ENCODE assay signal across 2 cellular contexts in the genomic region with DNA sequence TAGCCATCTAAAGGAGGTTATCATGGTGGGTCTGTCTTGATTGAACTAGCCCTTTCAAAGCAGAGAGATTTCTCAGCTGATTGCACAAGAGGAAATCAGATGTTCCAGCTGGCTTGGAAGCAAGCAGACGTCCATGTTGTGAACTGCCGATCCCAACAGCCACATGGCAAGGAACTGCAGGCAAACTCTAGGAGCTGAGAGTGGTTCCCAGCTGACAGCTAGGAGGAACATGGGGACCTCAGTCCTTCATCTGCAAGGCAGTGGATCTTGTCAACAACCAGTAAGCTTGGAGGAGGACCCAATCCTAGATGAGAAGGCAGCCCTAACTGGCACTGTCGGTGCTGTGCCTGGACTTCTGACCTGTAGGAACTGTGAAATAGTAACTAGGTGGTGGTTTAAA.
TF ChIP-seq lines count a peak whose summit lies in the region.

No MANE protein-coding gene starts in this region.

TF ChIP-seq in IMR-90, 13 proteins besides CTCF, POLR2A, EP300 and RAD21:
- TF ChIP-seq RFX5 (IDR thresholded peaks at IDR 0.05; ENCODE audit: low read depth, low read length) (no peak), MAFK (IDR thresholded peaks at IDR 0.05; ENCODE audit: low read depth, low read length) (no peak), RCOR1 (IDR thresholded peaks at IDR 0.05; ENCODE audit: insufficient replicate concordance, low read length) (no peak), NFE2L2 (IDR thresholded peaks at IDR 0.05; ENCODE audit: low read depth, low read length) (no peak), BHLHE40 (IDR thresholded peaks at IDR 0.05; ENCODE audit: low read depth, low read length) (no peak), MXI1 (IDR thresholded peaks at IDR 0.05; ENCODE audit: borderline replicate concordance, low read depth, low read length) (peak; percentile 18; the same call in 1 of the 2 replicates), CEBPB (IDR thresholded peaks at IDR 0.05; ENCODE audit: low read depth, low read length) (peak; percentile 67), CHD1 (IDR thresholded peaks at IDR 0.05; ENCODE audit: low read depth, low read length) (no peak), MAZ (IDR thresholded peaks at IDR 0.05; ENCODE audit: borderline replicate concordance, low read depth, low read length) (no peak), FOS (IDR thresholded peaks at IDR 0.05; ENCODE audit: low read depth, low read length) (no peak), SMC3 (IDR thresholded peaks at IDR 0.05; ENCODE audit: low read depth, low read length) (no peak)
- TF ChIP-seq, protein P1, sequence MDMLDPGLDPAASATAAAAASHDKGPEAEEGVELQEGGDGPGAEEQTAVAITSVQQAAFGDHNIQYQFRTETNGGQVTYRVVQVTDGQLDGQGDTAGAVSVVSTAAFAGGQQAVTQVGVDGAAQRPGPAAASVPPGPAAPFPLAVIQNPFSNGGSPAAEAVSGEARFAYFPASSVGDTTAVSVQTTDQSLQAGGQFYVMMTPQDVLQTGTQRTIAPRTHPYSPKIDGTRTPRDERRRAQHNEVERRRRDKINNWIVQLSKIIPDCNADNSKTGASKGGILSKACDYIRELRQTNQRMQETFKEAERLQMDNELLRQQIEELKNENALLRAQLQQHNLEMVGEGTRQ (IDR thresholded peaks at IDR 0.05; ENCODE audit: low read depth, low read length), result no peak
- TF ChIP-seq, protein P2, sequence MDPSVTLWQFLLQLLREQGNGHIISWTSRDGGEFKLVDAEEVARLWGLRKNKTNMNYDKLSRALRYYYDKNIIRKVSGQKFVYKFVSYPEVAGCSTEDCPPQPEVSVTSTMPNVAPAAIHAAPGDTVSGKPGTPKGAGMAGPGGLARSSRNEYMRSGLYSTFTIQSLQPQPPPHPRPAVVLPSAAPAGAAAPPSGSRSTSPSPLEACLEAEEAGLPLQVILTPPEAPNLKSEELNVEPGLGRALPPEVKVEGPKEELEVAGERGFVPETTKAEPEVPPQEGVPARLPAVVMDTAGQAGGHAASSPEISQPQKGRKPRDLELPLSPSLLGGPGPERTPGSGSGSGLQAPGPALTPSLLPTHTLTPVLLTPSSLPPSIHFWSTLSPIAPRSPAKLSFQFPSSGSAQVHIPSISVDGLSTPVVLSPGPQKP (IDR thresholded peaks at IDR 0.05; ENCODE audit: borderline replicate concordance, low read depth, low read length), result no peak

TF ChIP-seq in H1, 55 proteins besides CTCF, POLR2A, EP300 and RAD21:
- TF ChIP-seq PHF8 (conservative IDR thresholded peaks at IDR 0.05; ENCODE audit: low read depth, low read length), result no peak
- TF ChIP-seq, protein P3, sequence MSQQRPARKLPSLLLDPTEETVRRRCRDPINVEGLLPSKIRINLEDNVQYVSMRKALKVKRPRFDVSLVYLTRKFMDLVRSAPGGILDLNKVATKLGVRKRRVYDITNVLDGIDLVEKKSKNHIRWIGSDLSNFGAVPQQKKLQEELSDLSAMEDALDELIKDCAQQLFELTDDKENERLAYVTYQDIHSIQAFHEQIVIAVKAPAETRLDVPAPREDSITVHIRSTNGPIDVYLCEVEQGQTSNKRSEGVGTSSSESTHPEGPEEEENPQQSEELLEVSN (IDR thresholded peaks at IDR 0.05), result no peak
- TF ChIP-seq KDM4A (IDR thresholded peaks at IDR 0.05; ENCODE audit: low read depth, low read length, severe bottlenecking), result no peak
- TF ChIP-seq, protein P4, sequence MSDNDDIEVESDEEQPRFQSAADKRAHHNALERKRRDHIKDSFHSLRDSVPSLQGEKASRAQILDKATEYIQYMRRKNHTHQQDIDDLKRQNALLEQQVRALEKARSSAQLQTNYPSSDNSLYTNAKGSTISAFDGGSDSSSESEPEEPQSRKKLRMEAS (IDR thresholded peaks at IDR 0.05), result no peak
- TF ChIP-seq CHD2 (IDR thresholded peaks at IDR 0.05; ENCODE audit: low read length), result no peak
- TF ChIP-seq SIN3A (conservative IDR thresholded peaks at IDR 0.05 in 1 of 2, IDR thresholded peaks at IDR 0.05 in 1 of 2; ENCODE audit: low read depth in 1 of 2, low read length in 2 of 2), result no peak
- no peak for TF ChIP-seq TCF12 (IDR thresholded peaks at IDR 0.05; ENCODE audit: low read depth, low read length)
- TF ChIP-seq BRCA1 (IDR thresholded peaks at IDR 0.05; ENCODE audit: low read depth, low read length), result no peak
- TF ChIP-seq KDM5A (IDR thresholded peaks at IDR 0.05; ENCODE audit: low read length), result no peak
- no peak for TF ChIP-seq SRF (IDR thresholded peaks at IDR 0.05; ENCODE audit: low read depth, low read length)
- TF ChIP-seq BACH1 (IDR thresholded peaks at IDR 0.05; ENCODE audit: low read length), result no peak
- TF ChIP-seq RFX5 (IDR thresholded peaks at IDR 0.05; ENCODE audit: borderline replicate concordance, low read depth, low read length), result no peak
- no peak for TF ChIP-seq RBBP5 (IDR thresholded peaks at IDR 0.05; ENCODE audit: borderline replicate concordance, low read depth, low read length)
- no peak for TF ChIP-seq SP2 (IDR thresholded peaks at IDR 0.05; ENCODE audit: low read length)
- no peak for TF ChIP-seq BCL11A (IDR thresholded peaks at IDR 0.05; ENCODE audit: low read depth in 2 of 2, low read length in 2 of 2)
- TF ChIP-seq, protein P5, sequence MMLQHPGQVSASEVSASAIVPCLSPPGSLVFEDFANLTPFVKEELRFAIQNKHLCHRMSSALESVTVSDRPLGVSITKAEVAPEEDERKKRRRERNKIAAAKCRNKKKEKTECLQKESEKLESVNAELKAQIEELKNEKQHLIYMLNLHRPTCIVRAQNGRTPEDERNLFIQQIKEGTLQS (IDR thresholded peaks at IDR 0.05; ENCODE audit: insufficient read depth, low read depth, low read length), result no peak
- no peak for TF ChIP-seq SP1 (IDR thresholded peaks at IDR 0.05; ENCODE audit: low read depth, low read length)
- no peak for TF ChIP-seq FOSL1 (IDR thresholded peaks at IDR 0.05; ENCODE audit: insufficient read depth, low read depth, low read length)
